Comparison of ENCODE assay signal across 30 cellular contexts in genomic region chr2:153668923-153669322, GRCh38.
"Had no signal": no experiment of that assay in that cellular context is flagged by ENCODE, and none has a peak within 500 bp of the region (broad histone marks: within the 10 kb centered on the region; RNA-seq: fewer than 3 reads in every experiment).

No MANE protein-coding gene starts in this region.

- H3K36me3 ChIP-seq: brain microvascular endothelial cell, esophagus muscularis mucosa, gastrocnemius medialis had no signal

- ATAC-seq: activated CD4-positive, alpha-beta T cell treated with anti-CD3 and anti-CD28 coated beads for 36 hours; activated CD8-positive, alpha-beta memory T cell treated with anti-CD3 and anti-CD28 coated beads, Interleukin-2, amount 10 ng/mL, durations not matched to agents 7 days and 5 days; activated CD8-positive, alpha-beta T cell treated with anti-CD3 and anti-CD28 coated beads, Interleukin-2, amount 10 ng/mL, durations not matched to agents 7 days and 5 days; effector memory CD8-positive, alpha-beta T cell; foreskin keratinocyte; gastrocnemius medialis had no signal

- H3K36me3 Mint-ChIP-seq: activated CD4-positive, alpha-beta memory T cell treated with anti-CD3 and anti-CD28 coated beads for 36 hours; activated CD8-positive, alpha-beta memory T cell treated with anti-CD3 and anti-CD28 coated beads, Interleukin-2, amount 10 ng/mL, durations not matched to agents 7 days and 5 days; activated naive CD8-positive, alpha-beta T cell had no signal

- H3K9me3 ChIP-seq: esophagus muscularis mucosa, gastrocnemius medialis had no signal

- H3K4me1 Mint-ChIP-seq: activated CD4-positive, alpha-beta T cell treated with anti-CD3 and anti-CD28 coated beads for 36 hours; activated CD4-positive, alpha-beta T cell treated with anti-CD3 and anti-CD28 coated beads, Interleukin-2, amount 10 ng/mL, durations not matched to agents 24 days and 14 days; activated CD8-positive, alpha-beta memory T cell treated with anti-CD3 and anti-CD28 coated beads, Interleukin-2, amount 10 ng/mL, durations not matched to agents 7 days and 5 days; central memory CD8-positive, alpha-beta T cell had no signal

- H3K27ac Mint-ChIP-seq: activated CD4-positive, alpha-beta memory T cell treated with anti-CD3 and anti-CD28 coated beads for 36 hours; activated CD4-positive, alpha-beta T cell treated with anti-CD3 and anti-CD28 coated beads for 36 hours; activated CD4-positive, alpha-beta T cell treated with anti-CD3 and anti-CD28 coated beads, Interleukin-2, amount 10 ng/mL, durations not matched to agents 24 days and 14 days; activated CD8-positive, alpha-beta memory T cell treated with anti-CD3 and anti-CD28 coated beads, Interleukin-2, amount 10 ng/mL, durations not matched to agents 7 days and 5 days; activated CD8-positive, alpha-beta T cell treated with anti-CD3 and anti-CD28 coated beads, Interleukin-2, amount 10 ng/mL, durations not matched to agents 7 days and 5 days; activated naive CD8-positive, alpha-beta T cell; activated T-helper 1 cell treated with anti-CD3 and anti-CD28 coated beads, Interleukin-12 subunit alpha, Interleukin-12 subunit beta, Interleukin-2, Interleukin-4 antibody, amounts not matched to agents 30 ng/mL and 10 ng/mL and 1 ng/mL, durations not matched to agents 14 hours and 24 hours and 36 hours; activated T-helper 2 cell treated with anti-CD3 and anti-CD28 coated beads, Interferon-gamma antibody, Interleukin-2, Interleukin-4, amounts not matched to agents 10 μg/mL and 5 μg/mL and 100 μg/mL, durations not matched to agents 14 hours and 24 hours and 36 hours; effector memory CD8-positive, alpha-beta T cell had no signal

- H3K4me1 ChIP-seq: esophagus muscularis mucosa, foreskin keratinocyte, gastrocnemius medialis had no signal

- H3K4me3 ChIP-seq: esophagus muscularis mucosa, gastrocnemius medialis had no signal

- DNase-seq: activated CD4-positive, alpha-beta memory T cell treated with anti-CD3 and anti-CD28 coated beads for 36 hours; activated CD4-positive, alpha-beta T cell treated with anti-CD3 and anti-CD28 coated beads for 36 hours; activated CD4-positive, alpha-beta T cell treated with anti-CD3 and anti-CD28 coated beads, Interleukin-2, amount 10 ng/mL, durations not matched to agents 24 days and 14 days; activated CD4-positive, CD25-positive, alpha-beta regulatory T cell; activated CD4-positive, CD25-positive, alpha-beta regulatory T cell treated with anti-CD3 and anti-CD28 coated beads, Interleukin-2, amount 50 U/mL, for 72 hours; activated CD8-positive, alpha-beta memory T cell treated with anti-CD3 and anti-CD28 coated beads, Interleukin-2, amount 10 ng/mL, durations not matched to agents 7 days and 5 days; activated CD8-positive, alpha-beta memory T cell treated with anti-CD3 and anti-CD28 coated beads, Interleukin-2, amount 50 U/mL, for 4 hours; activated CD8-positive, alpha-beta T cell treated with anti-CD3 and anti-CD28 coated beads, Interleukin-2, amount 10 ng/mL, durations not matched to agents 7 days and 5 days; activated gamma-delta T cell treated with Interleukin-2 at 50 U/mL for 16 hours; activated naive CD4-positive, alpha-beta T cell treated with anti-CD3 and anti-CD28 coated beads, Interleukin-2, amount 50 U/mL, for 16 hours; activated naive CD4-positive, alpha-beta T cell treated with Interleukin-2 at 50 U/mL for 16 hours; activated T-cell treated with anti-CD3 and anti-CD28 coated beads, Interleukin-2, amount 50 U/mL, for 1 hour; activated T-cell treated with anti-CD3 and anti-CD28 coated beads, Interleukin-2, amount 50 U/mL, for 48 hours; amniotic stem cell; anterior cingulate cortex; brain microvascular endothelial cell; cortex of kidney; dermis blood vessel endothelial cell; effector CD4-positive, alpha-beta T cell; effector memory CD8-positive, alpha-beta T cell; erythroblast; foreskin keratinocyte; gastrocnemius medialis; glutamatergic neuron; T-helper 2 cell had no signal

- H3K27ac ChIP-seq: brain microvascular endothelial cell, esophagus muscularis mucosa, foreskin keratinocyte, gastrocnemius medialis had no signal

- H3K4me3 Mint-ChIP-seq: activated CD4-positive, alpha-beta memory T cell treated with anti-CD3 and anti-CD28 coated beads for 36 hours; activated CD4-positive, alpha-beta T cell treated with anti-CD3 and anti-CD28 coated beads for 36 hours; activated CD4-positive, alpha-beta T cell treated with anti-CD3 and anti-CD28 coated beads, Interleukin-2, amount 10 ng/mL, durations not matched to agents 24 days and 14 days; activated CD8-positive, alpha-beta memory T cell treated with anti-CD3 and anti-CD28 coated beads, Interleukin-2, amount 10 ng/mL, durations not matched to agents 7 days and 5 days; activated CD8-positive, alpha-beta T cell treated with anti-CD3 and anti-CD28 coated beads, Interleukin-2, amount 10 ng/mL, durations not matched to agents 7 days and 5 days; activated naive CD8-positive, alpha-beta T cell; activated T-helper 1 cell treated with anti-CD3 and anti-CD28 coated beads, Interleukin-12 subunit alpha, Interleukin-12 subunit beta, Interleukin-2, Interleukin-4 antibody, amounts not matched to agents 30 ng/mL and 10 ng/mL and 1 ng/mL, durations not matched to agents 14 hours and 24 hours and 36 hours; central memory CD8-positive, alpha-beta T cell; effector memory CD8-positive, alpha-beta T cell had no signal

- H3K27me3 ChIP-seq: brain microvascular endothelial cell, esophagus muscularis mucosa, foreskin keratinocyte, gastrocnemius medialis had no signal

- H3K27me3 Mint-ChIP-seq: activated CD4-positive, alpha-beta memory T cell treated with anti-CD3 and anti-CD28 coated beads for 36 hours; activated CD4-positive, alpha-beta T cell treated with anti-CD3 and anti-CD28 coated beads for 36 hours; activated CD4-positive, alpha-beta T cell treated with anti-CD3 and anti-CD28 coated beads, Interleukin-2, amount 10 ng/mL, durations not matched to agents 24 days and 14 days; activated CD8-positive, alpha-beta memory T cell treated with anti-CD3 and anti-CD28 coated beads, Interleukin-2, amount 10 ng/mL, durations not matched to agents 7 days and 5 days; activated naive CD8-positive, alpha-beta T cell; central memory CD8-positive, alpha-beta T cell; effector memory CD8-positive, alpha-beta T cell had no signal
